Comparison of ENCODE assay signal across 1 cellular context in genomic region chr17:79218825-79219200, GRCh38.
TF ChIP-seq lines count a peak whose summit lies in the region.

No MANE protein-coding gene starts in this region.

TF ChIP-seq in GM23338, 12 proteins besides CTCF, POLR2A, EP300 and RAD21 (continued from another document):
- no peak for TF ChIP-seq ZNF462 (CRISPR knock-in tag; IDR thresholded peaks at IDR 0.05)
